ENCODE assay signal across 25 cellular contexts in the genomic region with DNA sequence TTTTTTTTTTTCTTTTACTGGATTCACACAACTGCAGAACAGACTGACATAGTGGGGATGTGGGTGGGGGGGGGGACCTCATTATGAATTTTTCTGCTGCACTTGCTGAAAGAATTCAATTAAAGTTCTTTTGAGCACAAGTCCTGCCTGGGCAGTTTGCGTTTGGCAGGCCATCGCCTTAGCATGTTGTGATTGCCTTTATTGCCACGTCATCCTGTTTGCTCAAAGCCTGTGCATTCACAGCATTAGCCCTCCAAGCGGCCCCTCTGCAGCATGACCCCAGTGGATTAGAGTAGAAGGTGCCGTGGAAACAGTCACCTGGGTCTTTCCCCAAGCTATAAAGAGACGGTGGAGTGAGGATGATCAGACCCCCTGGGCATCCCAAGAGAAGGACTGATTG. TPM values are rescaled to one million over a fixed set of nuclear protein-coding genes. Genes with fewer than 3 reads are reported as not detected.
A peak's percentile ranks its signal among the peaks of the same experiment; 100 is the strongest.
DNase-seq lines count a peak whose midpoint lies in the region; ATAC-seq and TF ChIP-seq lines count a peak whose summit lies in the region.
"Had no signal": no experiment of that assay in that cellular context is flagged by ENCODE, and none has a peak within 500 bp of the region (broad histone marks: within the 10 kb centered on the region; RNA-seq: fewer than 3 reads in every experiment).

No MANE protein-coding gene starts in this region.

- peaks cover 23% of the 10 kb centered on the region for H3K36me3 Mint-ChIP-seq in neural crest cell (ENCODE audit: low read depth)

- H3K27ac Mint-ChIP-seq in neural crest cell (ENCODE audit: unreplicated experiment) = peak overlapping the region; percentile 87
- H3K27ac Mint-ChIP-seq: GM23338, H9 had no signal

- no peak overlapping the region for H3K4me3 ChIP-seq in astrocyte of the spinal cord (ENCODE audit: low read depth, low read length)
- H3K4me3 ChIP-seq: GM23338, MG63 had no signal

- H3K4me1 Mint-ChIP-seq in neural crest cell = peaks cover 75% of the 10 kb centered on the region

- TF ChIP-seq CTCF in astrocyte of the spinal cord (IDR thresholded peaks at IDR 0.05; ENCODE audit: low read depth, low read length) (no peak), neural crest cell (conservative IDR thresholded peaks at IDR 0.05) (no peak)

- peak overlapping the region; percentile 25 for H3K4me3 Mint-ChIP-seq in neural crest cell
- H3K4me3 Mint-ChIP-seq: CD14-positive monocyte; CD8-positive, alpha-beta memory T cell; GM23338; H9 had no signal

- peak; percentile 30 for DNase-seq in D341Med (ENCODE audit: low spot score)
- DNase-seq in astrocyte of the spinal cord (ENCODE audit: low read depth, low spot score) = peak; percentile 36
- peak; percentile 49 for DNase-seq in ecto neural progenitor cell (ENCODE audit: low spot score)
- no peak for DNase-seq in neural crest cell (ENCODE audit: low read depth, low spot score)
- no peak for DNase-seq in medulla oblongata (ENCODE audit: extremely low spot score)
- no peak for DNase-seq in OCI-M1 (lab: John Stamatoyannopoulos, UW)
- no peak for DNase-seq in DMS53 treated with DMSO at 0.1 percent for 48 hours (lab: John Stamatoyannopoulos, UW; ENCODE audit: unreplicated experiment)
- DNase-seq: 8988T; ACHN; BE2C; CD8-positive, alpha-beta memory T cell; DMS153; H9; KBM-7; MG63; NCI-H1105 treated with DMSO at 0.1 percent for 48 hours; NCI-H146; NCI-H1930; NCI-H446 treated with DMSO at 0.1 percent for 48 hours; NCI-H526 treated with DMSO at 0.1 percent for 48 hours; SHP77 had no signal

- in situ Hi-C loops in astrocyte of the spinal cord (cut with HindIII; ENCODE audit: low sequenced_read_pairs) = no loop called here

- no peak for ATAC-seq in GM18502 (IDR thresholded peaks at IDR 0.05; ENCODE audit: poor library complexity, unreplicated experiment)
- ATAC-seq: GM23338, Panc1 had no signal

- no peaks in the 10 kb centered on the region for H3K9me3 Mint-ChIP-seq in neural crest cell
- H3K9me3 Mint-ChIP-seq: CD14-positive monocyte; CD8-positive, alpha-beta memory T cell; GM23338; H9 had no signal

- no peaks in the 10 kb centered on the region for H3K27me3 Mint-ChIP-seq in neural crest cell (ENCODE audit: low read depth)
- H3K27me3 Mint-ChIP-seq: CD8-positive, alpha-beta memory T cell had no signal

RNA-seq across cellular contexts. Expression of a gene that starts 17.1 kb away (rescaled TPM):
- total RNA-seq in neural crest cell = 140 and 150 TPM in 2 replicates

Comparison
In these comparisons a context has a peak if more than half of its experiments do, and no peak if none do; other contexts are left out.
1. DNase-seq: peak in D341Med (single experiment), astrocyte of the spinal cord (single experiment) and ecto neural progenitor cell (single experiment); none in neural crest cell (single experiment), medulla oblongata (single experiment), OCI-M1 (single experiment) and DMS53 treated with DMSO at 0.1 percent for 48 hours (single experiment).